ENCODE assay signal across 8 cellular contexts in genomic region chr4:94595880-94596483, GRCh38.
DNase-seq lines count a peak whose midpoint lies in the region; ATAC-seq and TF ChIP-seq lines count a peak whose summit lies in the region.

No MANE protein-coding gene starts in this region.

- ATAC-seq in GM18867 (IDR thresholded peaks at IDR 0.05; ENCODE audit: unreplicated experiment) (peak; percentile 93), HG03108 (IDR thresholded peaks at IDR 0.05; ENCODE audit: unreplicated experiment) (peak; percentile 52)

- DNase-seq in CMK (ENCODE audit: low read depth) (peak; percentile 8), NCI-H748 treated with DMSO at 0.1 percent for 48 hours (lab: John Stamatoyannopoulos, UW) (peak; percentile 5), choroid plexus epithelial cell (ENCODE audit: low read depth) (peak; percentile 81), midbrain (lab: John Stamatoyannopoulos, UW) (peak; percentile 37)
- DNase-seq in activated CD4-positive, alpha-beta T cell treated with anti-CD3 and anti-CD28 coated beads, Interleukin-2, amount 50 U/mL, for 1 hour: no peak
- DNase-seq in activated CD4-positive, alpha-beta T cell treated with anti-CD3 and anti-CD28 coated beads, Interleukin-2, amount 50 U/mL, for 4 hours: no peak

- peak; percentile 59 for TF ChIP-seq CTCF in choroid plexus epithelial cell (conservative IDR thresholded peaks at IDR 0.05; ENCODE audit: low read depth, low read length)

- H3K4me3 ChIP-seq in choroid plexus epithelial cell (ENCODE audit: low read depth, low read length): no peak overlapping the region

Comparison
In these comparisons a context has a peak if more than half of its experiments do, and no peak if none do; other contexts are left out.
1. DNase-seq: peak in CMK (single experiment), NCI-H748 treated with DMSO at 0.1 percent for 48 hours (single experiment), choroid plexus epithelial cell (single experiment) and midbrain (single experiment); none in activated CD4-positive, alpha-beta T cell treated with anti-CD3 and anti-CD28 coated beads, Interleukin-2, amount 50 U/mL, for 1 hour (single experiment) and activated CD4-positive, alpha-beta T cell treated with anti-CD3 and anti-CD28 coated beads, Interleukin-2, amount 50 U/mL, for 4 hours (0 of 2).